ENCODE assay signal across 1 cellular context in the genomic region with DNA sequence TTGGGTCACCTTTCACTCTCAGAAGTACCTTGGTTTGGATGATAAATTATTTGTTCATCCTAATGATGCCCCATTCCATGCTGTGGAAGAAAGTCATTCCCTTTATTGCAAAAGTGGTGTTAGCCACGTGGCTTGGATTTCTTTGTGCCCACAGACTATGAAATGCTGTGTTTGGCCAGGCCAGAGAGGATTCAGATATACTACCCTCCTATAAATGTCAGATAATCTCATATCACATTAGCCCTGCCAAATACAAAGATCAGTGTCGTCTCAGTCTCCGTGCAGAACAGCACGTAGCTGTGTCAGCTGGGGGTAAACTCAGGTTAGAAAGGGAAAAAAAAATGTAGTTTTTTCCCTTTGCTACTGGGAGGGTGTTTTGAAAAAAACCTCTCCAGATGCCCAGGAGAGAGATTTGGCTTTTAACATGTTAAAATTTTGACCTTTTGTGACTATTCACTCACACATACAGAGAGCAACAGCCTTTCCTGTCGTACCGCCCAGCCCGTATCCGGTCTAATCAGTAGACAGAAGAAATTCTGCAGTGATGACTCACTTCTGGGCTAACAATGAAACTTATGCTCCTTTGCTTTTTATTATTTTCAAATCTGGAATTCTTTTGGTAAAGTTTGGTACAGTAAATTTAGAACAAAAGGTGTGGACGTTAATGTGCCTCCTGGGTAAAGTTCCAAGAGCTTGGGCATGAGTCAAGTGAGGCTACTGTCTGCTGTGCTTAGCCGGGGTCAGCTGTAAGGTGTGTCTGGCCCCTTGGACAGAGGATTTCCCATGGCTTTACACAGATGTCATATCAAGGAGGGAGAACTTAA.
TF ChIP-seq lines count a peak whose summit lies in the region.

No MANE protein-coding gene starts in this region.

TF ChIP-seq in A549, 52 proteins besides CTCF, POLR2A, EP300 and RAD21 (continued from another document):
- TF ChIP-seq E2F6 (IDR thresholded peaks at IDR 0.05; ENCODE audit: borderline replicate concordance, low read depth) (no peak), MYC (IDR thresholded peaks at IDR 0.05; ENCODE audit: borderline replicate concordance, low read length) (no peak), JUNB (IDR thresholded peaks at IDR 0.05) (peak; percentile 84), CBX8 (IDR thresholded peaks at IDR 0.05) (no peak), MAZ (IDR thresholded peaks at IDR 0.05; ENCODE audit: borderline replicate concordance, low read depth, low read length) (no peak), ZC3H11A (IDR thresholded peaks at IDR 0.05) (no peak), BCL3 (IDR thresholded peaks at IDR 0.05) (peak; percentile 57; the same call in 1 of the 3 replicates), CHD2 (IDR thresholded peaks at IDR 0.05; ENCODE audit: low read length, partially characterized antibody) (no peak), ELK1 (IDR thresholded peaks at IDR 0.05; ENCODE audit: low read depth, low read length) (no peak), FOSL2 (IDR thresholded peaks at IDR 0.05) (peak; percentile 88), FOSL2 (CRISPR knock-in tag; IDR thresholded peaks at IDR 0.05) (peak; percentile 93), HOXB13 (CRISPR knock-in tag; IDR thresholded peaks at IDR 0.05; ENCODE audit: low read depth) (0 out of 2 replicates have a peak, but pooled peaks have one; percentile 17), RARB (CRISPR knock-in tag; IDR thresholded peaks at IDR 0.05) (no peak), EHF (CRISPR knock-in tag; IDR thresholded peaks at IDR 0.05) (0 out of 2 replicates have a peak, but pooled peaks have one; percentile 25), FOSB (CRISPR knock-in tag; IDR thresholded peaks at IDR 0.05) (no peak), FOXS1 (CRISPR knock-in tag; IDR thresholded peaks at IDR 0.05) (no peak), GATA3 (IDR thresholded peaks at IDR 0.05; ENCODE audit: borderline replicate concordance) (peak; percentile 69; the same call in 1 of the 2 replicates), KDM5A (IDR thresholded peaks at IDR 0.05) (no peak)
- TF ChIP-seq, protein P1, sequence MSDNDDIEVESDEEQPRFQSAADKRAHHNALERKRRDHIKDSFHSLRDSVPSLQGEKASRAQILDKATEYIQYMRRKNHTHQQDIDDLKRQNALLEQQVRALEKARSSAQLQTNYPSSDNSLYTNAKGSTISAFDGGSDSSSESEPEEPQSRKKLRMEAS (IDR thresholded peaks at IDR 0.05): peak; percentile 71
- TF ChIP-seq, protein P2, sequence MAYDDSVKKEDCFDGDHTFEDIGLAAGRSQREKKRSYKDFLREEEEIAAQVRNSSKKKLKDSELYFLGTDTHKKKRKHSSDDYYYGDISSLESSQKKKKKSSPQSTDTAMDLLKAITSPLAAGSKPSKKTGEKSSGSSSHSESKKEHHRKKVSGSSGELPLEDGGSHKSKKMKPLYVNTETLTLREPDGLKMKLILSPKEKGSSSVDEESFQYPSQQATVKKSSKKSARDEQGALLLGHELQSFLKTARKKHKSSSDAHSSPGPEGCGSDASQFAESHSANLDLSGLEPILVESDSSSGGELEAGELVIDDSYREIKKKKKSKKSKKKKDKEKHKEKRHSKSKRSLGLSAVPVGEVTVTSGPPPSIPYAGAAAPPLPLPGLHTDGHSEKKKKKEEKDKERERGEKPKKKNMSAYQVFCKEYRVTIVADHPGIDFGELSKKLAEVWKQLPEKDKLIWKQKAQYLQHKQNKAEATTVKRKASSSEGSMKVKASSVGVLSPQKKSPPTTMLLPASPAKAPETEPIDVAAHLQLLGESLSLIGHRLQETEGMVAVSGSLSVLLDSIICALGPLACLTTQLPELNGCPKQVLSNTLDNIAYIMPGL (CRISPR knock-in tag; IDR thresholded peaks at IDR 0.05; ENCODE audit: borderline replicate concordance): no peak
- TF ChIP-seq, protein P3, sequence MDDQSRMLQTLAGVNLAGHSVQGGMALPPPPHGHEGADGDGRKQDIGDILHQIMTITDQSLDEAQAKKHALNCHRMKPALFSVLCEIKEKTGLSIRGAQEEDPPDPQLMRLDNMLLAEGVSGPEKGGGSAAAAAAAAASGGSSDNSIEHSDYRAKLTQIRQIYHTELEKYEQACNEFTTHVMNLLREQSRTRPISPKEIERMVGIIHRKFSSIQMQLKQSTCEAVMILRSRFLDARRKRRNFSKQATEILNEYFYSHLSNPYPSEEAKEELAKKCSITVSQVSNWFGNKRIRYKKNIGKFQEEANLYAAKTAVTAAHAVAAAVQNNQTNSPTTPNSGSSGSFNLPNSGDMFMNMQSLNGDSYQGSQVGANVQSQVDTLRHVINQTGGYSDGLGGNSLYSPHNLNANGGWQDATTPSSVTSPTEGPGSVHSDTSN (IDR thresholded peaks at IDR 0.05): no peak
